In genomic region chr9:126611188-126611587, GRCh38 we compare ENCODE assay signal across 9 cellular contexts. TPM values are rescaled to one million over a fixed set of nuclear protein-coding genes. Genes with fewer than 3 reads are reported as not detected.
DNase-seq lines count a peak whose midpoint lies in the region; ATAC-seq and TF ChIP-seq lines count a peak whose summit lies in the region.
"Had no signal": no experiment of that assay in that cellular context is flagged by ENCODE, and none has a peak within 500 bp of the region (broad histone marks: within the 10 kb centered on the region; RNA-seq: fewer than 3 reads in every experiment).

No MANE protein-coding gene starts in this region.

- no peak overlapping the region for H2BK120ac ChIP-seq in trophoblast cell (ENCODE audit: insufficient read depth, low read length, poor library complexity)

- H3K27me3 ChIP-seq in Panc1 (ENCODE audit: control insufficient read depth, insufficient read depth, low read length) (no peaks in the 10 kb centered on the region), iPS DF 6.9 (ENCODE audit: control insufficient read depth, insufficient read depth, low read length) (peaks cover 66% of the 10 kb centered on the region), trophoblast cell (ENCODE audit: insufficient read depth, low read length) (peaks cover 70% of the 10 kb centered on the region)

- peak overlapping the region; percentile 37 for H3K4me2 ChIP-seq in trophoblast cell (ENCODE audit: low read length)

- H3K4me3 ChIP-seq in Panc1 (ENCODE audit: low read depth in 2 of 2, low read length in 2 of 2) (no peak overlapping the region), iPS DF 6.9 (ENCODE audit: low read length) (peak overlapping the region; percentile 6; the same call in 1 of the 2 replicates), trophoblast cell (ENCODE audit: low read depth, low read length) (no peak overlapping the region)

- H3K9me3 ChIP-seq in Panc1 (ENCODE audit: control insufficient read depth, insufficient read depth, low read depth, low read length) (no peaks in the 10 kb centered on the region), iPS DF 6.9 (ENCODE audit: control insufficient read depth, insufficient read depth, low read length) (no peaks in the 10 kb centered on the region), trophoblast cell (ENCODE audit: insufficient read depth, low read depth, low read length) (peaks cover 12% of the 10 kb centered on the region)
- H3K9me3 ChIP-seq: heart left ventricle had no signal

- no peak for TF ChIP-seq CTCF in Panc1 (IDR thresholded peaks at IDR 0.05)

- POLR2A ChIA-PET in Panc1 (lab: Charles Lee): no interaction called here

- H3K23ac ChIP-seq in trophoblast cell (ENCODE audit: low read length): no peak overlapping the region

- H3K36me3 ChIP-seq in Panc1 (ENCODE audit: control insufficient read depth, insufficient read depth, low read length) (no peaks in the 10 kb centered on the region), iPS DF 6.9 (ENCODE audit: control insufficient read depth, insufficient read depth, low read length) (no peaks in the 10 kb centered on the region), trophoblast cell (ENCODE audit: control insufficient read depth in 1 of 2, insufficient read depth in 2 of 2, low read length in 2 of 2) (no peaks in the 10 kb centered on the region)
- H3K36me3 ChIP-seq: heart left ventricle had no signal

- H4K8ac ChIP-seq in trophoblast cell (ENCODE audit: low read depth, low read length): no peak overlapping the region

- in situ Hi-C loops in Panc1 (cut with HindIII; ENCODE audit: low pct_unique_long_range_greater_than_20kb, low sequenced_read_pairs): no loop called here

- no peak overlapping the region for H3K27ac ChIP-seq in Panc1 (ENCODE audit: low read length)
- H3K27ac ChIP-seq in iPS DF 6.9 (ENCODE audit: low read length): no peak overlapping the region
- H3K27ac ChIP-seq in trophoblast cell (ENCODE audit: low read depth, low read length): no peak overlapping the region
- H3K27ac ChIP-seq: heart left ventricle had no signal

- WGBS in iPS DF 6.9 (ENCODE audit: insufficient coverage, insufficient read length): no CpG with 5 or more reads among the region's 25 CpGs
- no CpG with 5 or more reads among the region's 25 CpGs for WGBS in trophoblast cell (ENCODE audit: extremely low coverage, insufficient coverage, insufficient read length)

- no peak overlapping the region for H2AFZ ChIP-seq in trophoblast cell (ENCODE audit: insufficient read depth, low read length, poor library complexity)

- DNase-seq in NCI-H748 (lab: John Stamatoyannopoulos, UW; ENCODE audit: unreplicated experiment) (peak; percentile 46), NCI-H748 treated with DMSO at 0.1 percent for 48 hours (lab: John Stamatoyannopoulos, UW) (no peak), Panc1 (ENCODE audit: low read depth, low spot score) (no peak), iPS DF 6.9 (ENCODE audit: low read depth, low spot score) (no peak), trophoblast cell (no peak), GDM1 (lab: John Stamatoyannopoulos, UW) (no peak), SK-N-DZ (ENCODE audit: low spot score) (no peak)

- H3K4ac ChIP-seq in trophoblast cell (ENCODE audit: low read depth, low read length): no peak overlapping the region

- H2BK5ac ChIP-seq in trophoblast cell (ENCODE audit: low read depth, low read length, poor library complexity): no peak overlapping the region

- no peak overlapping the region for H2AK5ac ChIP-seq in trophoblast cell (ENCODE audit: low read length)

- CTCF ChIA-PET in Panc1 (lab: Charles Lee): no interaction called here

- H2BK12ac ChIP-seq in trophoblast cell (ENCODE audit: low read length): no peak overlapping the region

- intact Hi-C loops in Panc1 (cut with micrococcal nuclease; ENCODE audit: unreplicated experiment): no loop called here

- peak; percentile 28 for ATAC-seq in Panc1
- no peak for ATAC-seq in GM18511 (IDR thresholded peaks at IDR 0.05; ENCODE audit: unreplicated experiment)

- no peak overlapping the region for H4K91ac ChIP-seq in trophoblast cell (ENCODE audit: low read depth, low read length)

- no peak overlapping the region for H3K18ac ChIP-seq in trophoblast cell (ENCODE audit: low read length)

- H3K79me1 ChIP-seq in trophoblast cell (ENCODE audit: low read length): no peaks in the 10 kb centered on the region

- H3K14ac ChIP-seq in trophoblast cell (ENCODE audit: low read length): no peak overlapping the region

- no peak overlapping the region for H4K12ac ChIP-seq in trophoblast cell (ENCODE audit: low read depth, low read length)

- H3K4me1 ChIP-seq in Panc1 (ENCODE audit: control insufficient read depth, insufficient read depth, low read length) (no peaks in the 10 kb centered on the region), iPS DF 6.9 (ENCODE audit: control insufficient read depth, insufficient read depth, low read length) (peaks cover 9% of the 10 kb centered on the region), trophoblast cell (ENCODE audit: control insufficient read depth in 1 of 2, insufficient read depth in 2 of 2, low read length in 2 of 2) (peaks cover 7 to 18% of the 10 kb centered on the region in 2 experiments)

- H3K9ac ChIP-seq in trophoblast cell (ENCODE audit: low read length): no peak overlapping the region

- H3K79me2 ChIP-seq in trophoblast cell (ENCODE audit: control insufficient read depth, insufficient read depth, low read length, poor library complexity): no peaks in the 10 kb centered on the region

- BruUV-seq in Panc1 (replicated peaks; lab: Mats Ljungman, UMichigan): no TSS peak

RNA-seq across cellular contexts. Expression of gene LMX1B, which starts 2.5 kb away (rescaled TPM):
- 2.6 TPM for total RNA-seq in Panc1 (2021; ENCODE audit: unreplicated experiment)
- polyA plus RNA-seq in Panc1 (2012; ENCODE audit: insufficient read length): 4.2 TPM
- polyA plus RNA-seq in trophoblast cell (2013): 0.08 and 0.21 TPM in 2 replicates
- polyA plus RNA-seq in SK-N-DZ (2014; cell fraction: cytosol; rRNA removed): 0.08 TPM in 1 of 2 replicates, not detected in the other
- polyA plus RNA-seq in SK-N-DZ (2014; cell fraction: nucleus; rRNA removed): not detected in 2 replicates
